23 cellular contexts compared by ENCODE assay signal in the genomic region with DNA sequence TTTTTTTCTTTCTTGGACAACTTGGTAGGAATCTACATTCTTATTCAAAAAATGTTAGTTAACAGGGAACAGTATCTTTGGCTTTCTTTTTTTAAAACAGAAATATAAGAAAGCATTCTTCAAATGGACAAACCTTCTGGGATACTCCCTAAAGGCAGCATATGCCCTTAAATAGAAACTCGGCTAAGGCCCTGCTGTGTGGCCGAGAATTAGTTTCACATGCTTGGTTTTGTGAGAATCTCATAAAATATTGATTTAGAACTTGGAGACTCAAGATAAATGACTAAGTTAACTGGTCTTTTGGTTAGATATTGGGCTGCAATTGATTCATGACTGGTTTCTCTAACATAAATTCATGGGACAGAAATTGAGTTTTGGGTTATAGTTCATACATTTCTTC.
"Had no signal": no experiment of that assay in that cellular context is flagged by ENCODE, and none has a peak within 500 bp of the region (broad histone marks: within the 10 kb centered on the region; RNA-seq: fewer than 3 reads in every experiment).

No MANE protein-coding gene starts in this region.

- H3K4me3 Mint-ChIP-seq: activated B cell treated with CpG ODN at 0.5 μM for 24 hours; activated CD4-positive, alpha-beta T cell treated with anti-CD3 and anti-CD28 coated beads, Interleukin-2, amount 10 ng/mL, durations not matched to agents 24 days and 14 days; activated CD8-positive, alpha-beta memory T cell treated with anti-CD3 and anti-CD28 coated beads, Interleukin-2, amount 10 ng/mL, durations not matched to agents 7 days and 5 days; activated naive CD4-positive, alpha-beta T cell treated with anti-CD3 and anti-CD28 coated beads for 36 hours; activated naive CD8-positive, alpha-beta T cell; activated T-cell treated with anti-CD3 and anti-CD28 coated beads, Interleukin-2, amount 50 U/mL, for 4 hours; T-cell had no signal

- H3K9me3 Mint-ChIP-seq: activated B cell treated with CpG ODN at 0.5 μM for 24 hours; activated CD4-positive, alpha-beta T cell treated with anti-CD3 and anti-CD28 coated beads, Interleukin-2, amount 10 ng/mL, durations not matched to agents 24 days and 14 days; activated naive CD4-positive, alpha-beta T cell treated with anti-CD3 and anti-CD28 coated beads for 36 hours; activated T-cell treated with anti-CD3 and anti-CD28 coated beads, Interleukin-2, amount 50 U/mL, for 4 hours; T-cell had no signal

- H3K27ac Mint-ChIP-seq: activated B cell treated with CpG ODN at 0.5 μM for 24 hours; activated CD4-positive, alpha-beta T cell treated with anti-CD3 and anti-CD28 coated beads, Interleukin-2, amount 10 ng/mL, durations not matched to agents 24 days and 14 days; activated CD8-positive, alpha-beta memory T cell treated with anti-CD3 and anti-CD28 coated beads, Interleukin-2, amount 10 ng/mL, durations not matched to agents 7 days and 5 days; activated naive CD4-positive, alpha-beta T cell treated with anti-CD3 and anti-CD28 coated beads for 36 hours; activated naive CD8-positive, alpha-beta T cell; T-cell had no signal

- H3K27ac ChIP-seq: brain microvascular endothelial cell, cardiac muscle cell, KMS-11 had no signal

- H3K27me3 ChIP-seq: brain microvascular endothelial cell, cardiac muscle cell had no signal

- H3K27me3 Mint-ChIP-seq: activated CD4-positive, alpha-beta T cell treated with anti-CD3 and anti-CD28 coated beads, Interleukin-2, amount 10 ng/mL, durations not matched to agents 24 days and 14 days; activated CD8-positive, alpha-beta memory T cell treated with anti-CD3 and anti-CD28 coated beads, Interleukin-2, amount 10 ng/mL, durations not matched to agents 7 days and 5 days; activated naive CD8-positive, alpha-beta T cell; T-cell had no signal

- DNase-seq: activated B cell treated with CpG ODN at 0.5 μM for 24 hours; activated CD4-positive, alpha-beta T cell treated with anti-CD3 and anti-CD28 coated beads for 1 hour; activated CD4-positive, alpha-beta T cell treated with anti-CD3 and anti-CD28 coated beads, Interleukin-2, amount 10 ng/mL, durations not matched to agents 24 days and 14 days; activated CD4-positive, alpha-beta T cell treated with anti-CD3 and anti-CD28 coated beads, Interleukin-2, amount 50 U/mL, for 48 hours; activated CD8-positive, alpha-beta memory T cell treated with anti-CD3 and anti-CD28 coated beads, Interleukin-2, amount 10 ng/mL, durations not matched to agents 7 days and 5 days; activated effector memory CD4-positive, alpha-beta T cell treated with anti-CD3 and anti-CD28 coated beads, Interleukin-2, amount 50 U/mL, for 16 hours; activated naive CD4-positive, alpha-beta T cell treated with anti-CD3 and anti-CD28 coated beads for 36 hours; activated T-cell treated with anti-CD3 and anti-CD28 coated beads, Interleukin-2, amount 50 U/mL, for 4 hours; NCI-H1105; NCI-H1436; NCI-H1694 treated with DMSO at 0.1 percent for 48 hours; NCI-H2029 treated with DMSO at 0.1 percent for 48 hours; NCI-H345; NCI-H526 treated with DMSO at 0.1 percent for 48 hours; SIG-M5; T-cell; T-helper 2 cell; T1000 had no signal

- H3K4me1 Mint-ChIP-seq: activated B cell treated with CpG ODN at 0.5 μM for 24 hours; activated CD4-positive, alpha-beta T cell treated with anti-CD3 and anti-CD28 coated beads, Interleukin-2, amount 10 ng/mL, durations not matched to agents 24 days and 14 days; activated CD8-positive, alpha-beta memory T cell treated with anti-CD3 and anti-CD28 coated beads, Interleukin-2, amount 10 ng/mL, durations not matched to agents 7 days and 5 days; T-cell had no signal

- H3K36me3 ChIP-seq: brain microvascular endothelial cell, cardiac muscle cell had no signal

- H3K4me3 ChIP-seq: cardiac muscle cell had no signal

- H3K36me3 Mint-ChIP-seq: activated CD8-positive, alpha-beta memory T cell treated with anti-CD3 and anti-CD28 coated beads, Interleukin-2, amount 10 ng/mL, durations not matched to agents 7 days and 5 days; activated naive CD8-positive, alpha-beta T cell; T-cell had no signal

- FAIRE-seq: TTC549 had no signal
